7 cellular contexts compared by ENCODE assay signal in the genomic region with DNA sequence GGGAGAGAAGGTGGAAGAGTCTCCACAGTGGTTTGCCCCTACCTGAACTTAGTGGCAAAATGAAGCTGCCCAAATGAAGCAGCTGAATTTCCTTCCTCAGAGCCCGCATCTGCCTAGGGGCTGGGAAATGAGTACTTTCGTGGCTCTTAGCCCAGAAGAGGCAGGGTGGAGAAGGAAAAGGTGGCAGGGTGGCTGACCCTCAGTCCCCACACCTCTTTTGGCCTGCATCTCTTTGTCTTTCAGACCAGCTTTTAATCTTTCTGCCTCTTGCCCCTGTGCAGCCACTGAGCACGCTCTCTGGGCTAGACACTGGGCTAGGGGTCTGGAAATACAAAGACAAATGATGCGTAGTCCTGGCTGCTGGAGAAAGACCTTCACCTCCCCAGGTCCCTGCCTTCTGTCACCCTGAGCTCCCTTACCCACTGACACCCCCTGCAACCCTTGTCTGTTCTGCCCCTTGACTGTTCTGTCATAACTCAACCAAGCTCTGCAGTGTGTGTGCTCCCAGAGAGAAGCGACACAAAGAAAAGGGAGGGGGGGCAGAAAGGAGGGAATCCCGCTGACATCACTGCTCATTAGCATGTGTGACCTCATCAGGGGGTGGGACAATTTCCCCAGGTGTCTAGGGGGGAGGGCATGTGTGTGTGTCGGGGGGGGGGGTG. TPM values are rescaled to one million over a fixed set of nuclear protein-coding genes. Genes with fewer than 3 reads are reported as not detected.
DNase-seq lines count a peak whose midpoint lies in the region; ATAC-seq, FAIRE-seq and TF ChIP-seq lines count a peak whose summit lies in the region.

No MANE protein-coding gene starts in this region.

- WGBS in mesodermal cell (ENCODE audit: insufficient coverage in 2 of 2), 2 experiments = 60 to 83% methylated on average over 2 of the region's 7 CpGs
- WGBS in esophagus muscularis mucosa = 27% methylated on average over 6 of the region's 7 CpGs

- H3K9me3 ChIP-seq in mesodermal cell (ENCODE audit: control insufficient read depth, low read length) (no peaks in the 10 kb centered on the region), esophagus muscularis mucosa (no peaks in the 10 kb centered on the region)

- ATAC-seq in GM21423 (IDR thresholded peaks at IDR 0.05; ENCODE audit: unreplicated experiment) = no peak

- no peak for TF ChIP-seq POLR2A in H54 (IDR thresholded peaks at IDR 0.05; ENCODE audit: low read depth, low read length)
- no peak for TF ChIP-seq POLR2A in esophagus muscularis mucosa (IDR thresholded peaks at IDR 0.05; ENCODE audit: low read depth)

- FAIRE-seq in H54 (lab: Jason Lieb, UNC) = no peak

- peaks cover 7% of the 10 kb centered on the region for H3K4me1 ChIP-seq in mesodermal cell (ENCODE audit: control insufficient read depth, insufficient read depth, low read length, poor library complexity, severe bottlenecking)
- H3K4me1 ChIP-seq in esophagus muscularis mucosa = peaks cover 19 to 35% (median 31%) of the 10 kb centered on the region in 4 donors

- H3K4me3 ChIP-seq in mesodermal cell (ENCODE audit: extremely low read depth, insufficient read depth, low read length, poor library complexity, severe bottlenecking) (no peak overlapping the region), esophagus muscularis mucosa (no peak overlapping the region)

- no peak for TF ChIP-seq CTCF in esophagus muscularis mucosa (IDR thresholded peaks at IDR 0.05)

- TF ChIP-seq EP300 in esophagus muscularis mucosa (IDR thresholded peaks at IDR 0.05) = no peak

- DNase-seq in H54 (ENCODE audit: insufficient read length, low spot score) = peak; percentile 43
- DNase-seq in NCI-H345 (lab: John Stamatoyannopoulos, UW) = peak; percentile 80
- peak in 47 of 61 donors; percentile 19 to 90 (median 52) for DNase-seq in caudate nucleus (lab: John Stamatoyannopoulos, UW)
- no peak for DNase-seq in amniotic stem cell (lab: John Stamatoyannopoulos, UW)
- DNase-seq in esophagus muscularis mucosa (ENCODE audit: extremely low spot score) = no peak

- intact Hi-C loops in esophagus muscularis mucosa (cut with DNase I) = no loop called here

- H3K36me3 ChIP-seq in mesodermal cell (ENCODE audit: control insufficient read depth, insufficient read depth, low read length) (peaks cover 9% of the 10 kb centered on the region), esophagus muscularis mucosa (peaks cover 9 to 23% (median 21%) of the 10 kb centered on the region in 4 donors)

- H3K27me3 ChIP-seq in esophagus muscularis mucosa = peaks cover 0 to 5% (median 0%) of the 10 kb centered on the region in 4 donors

- H3K27ac ChIP-seq in caudate nucleus (ENCODE audit: low read depth, low read length) (no peak overlapping the region), mesodermal cell (ENCODE audit: low read depth, low read length, severe bottlenecking) (peak overlapping the region; percentile 74), esophagus muscularis mucosa (replicated peaks in 1 of 4) (no peak overlapping the region)

RNA-seq across cellular contexts. Expression of gene REM2, which starts 0.4 kb away (rescaled TPM):
- polyA plus RNA-seq in mesodermal cell (2013, experiment 1 of 2) = 1.9 TPM
- 1.5 TPM for polyA plus RNA-seq in mesodermal cell (2013, experiment 2 of 2)
- total RNA-seq in esophagus muscularis mucosa = under 1 TPM; 0.26 to 0.66 (median 0.38) TPM

RNA-seq across cellular contexts. Expression of gene LRP10, which starts 11.1 kb away (rescaled TPM):
- 64.8 TPM for polyA plus RNA-seq in mesodermal cell (2013, experiment 1 of 2)
- polyA plus RNA-seq in mesodermal cell (2013, experiment 2 of 2) = 49.4 TPM
- total RNA-seq in esophagus muscularis mucosa = 100 to 1,000 TPM; 111 to 279 (median 197) TPM

RNA-seq across cellular contexts. Expression of gene RBM23, which starts 36.3 kb away (rescaled TPM):
- polyA plus RNA-seq in mesodermal cell (2013, experiment 1 of 2) = 49.5 TPM
- 51.3 TPM for polyA plus RNA-seq in mesodermal cell (2013, experiment 2 of 2)
- 100 to 1,000 TPM in 2 of 4 donors, 10 to 100 TPM in 2; 52.7 to 229 (median 102) TPM for total RNA-seq in esophagus muscularis mucosa

RNA-seq across cellular contexts. Expression of gene MMP14, which starts 46.3 kb away (rescaled TPM):
- polyA plus RNA-seq in mesodermal cell (2013, experiment 1 of 2) = 340 TPM
- 281 TPM for polyA plus RNA-seq in mesodermal cell (2013, experiment 2 of 2)
- 100 to 1,000 TPM in 3 of 4 donors, 10 to 100 TPM in 1; 83.9 to 149 (median 123) TPM for total RNA-seq in esophagus muscularis mucosa

RNA-seq across cellular contexts. Expression of gene PRMT5, which starts 46.5 kb away (rescaled TPM):
- polyA plus RNA-seq in mesodermal cell (2013, experiment 1 of 2) = 85.0 TPM
- polyA plus RNA-seq in mesodermal cell (2013, experiment 2 of 2) = 88.3 TPM
- 10 to 100 TPM; 35.5 to 51.0 (median 44.8) TPM for total RNA-seq in esophagus muscularis mucosa

Comparison
In these comparisons a context has a peak if more than half of its experiments do, and no peak if none do; other contexts are left out.
1. DNase-seq: peak in H54 (single experiment), NCI-H345 (single experiment) and caudate nucleus (47 of 61); none in amniotic stem cell (single experiment) and esophagus muscularis mucosa (single experiment).